In genomic region chr6:116196841-116197240, GRCh38 we compare ENCODE assay signal across 15 cellular contexts. TPM values are rescaled to one million over a fixed set of nuclear protein-coding genes. Genes with fewer than 3 reads are reported as not detected.
DNase-seq lines count a peak whose midpoint lies in the region; ATAC-seq and TF ChIP-seq lines count a peak whose summit lies in the region.
"Had no signal": no experiment of that assay in that cellular context is flagged by ENCODE, and none has a peak within 500 bp of the region (broad histone marks: within the 10 kb centered on the region; RNA-seq: fewer than 3 reads in every experiment).

No MANE protein-coding gene starts in this region.

- ATAC-seq in stimulated activated effector memory CD8-positive, alpha-beta T cell treated with anti-CD3 and anti-CD28 coated beads, Interleukin-12 subunit alpha, Interleukin-12 subunit beta, amount 100 ng/mL, for 72 hours = no peak
- ATAC-seq in GM21367 (IDR thresholded peaks at IDR 0.05; ENCODE audit: unreplicated experiment) (no peak), HG03432 (IDR thresholded peaks at IDR 0.05; ENCODE audit: unreplicated experiment) (no peak)
- ATAC-seq: CD8-positive, alpha-beta T cell; GM12878 had no signal

- H3K27ac Mint-ChIP-seq in endothelial cell (ENCODE audit: unreplicated experiment) = peak overlapping the region; percentile 57
- peak overlapping the region; percentile 44 for H3K27ac Mint-ChIP-seq in stimulated activated effector memory CD8-positive, alpha-beta T cell treated with anti-CD3 and anti-CD28 coated beads, Interleukin-12 subunit alpha, Interleukin-12 subunit beta, amount 100 ng/mL, for 72 hours
- H3K27ac Mint-ChIP-seq: CD8-positive, alpha-beta T cell; HFFc6 had no signal

- no peaks in the 10 kb centered on the region for H3K36me3 Mint-ChIP-seq in endothelial cell (ENCODE audit: low read depth, unreplicated experiment)
- no peaks in the 10 kb centered on the region for H3K36me3 Mint-ChIP-seq in stimulated activated effector memory CD8-positive, alpha-beta T cell treated with anti-CD3 and anti-CD28 coated beads, Interleukin-12 subunit alpha, Interleukin-12 subunit beta, amount 100 ng/mL, for 72 hours

- no peaks in the 10 kb centered on the region for H3K9me3 Mint-ChIP-seq in endothelial cell (ENCODE audit: unreplicated experiment)
- H3K9me3 Mint-ChIP-seq in stimulated activated effector memory CD8-positive, alpha-beta T cell treated with anti-CD3 and anti-CD28 coated beads, Interleukin-12 subunit alpha, Interleukin-12 subunit beta, amount 100 ng/mL, for 72 hours = no peaks in the 10 kb centered on the region
- H3K9me3 Mint-ChIP-seq: CD8-positive, alpha-beta T cell; HFFc6 had no signal

- TF ChIP-seq CTCF in endothelial cell (IDR thresholded peaks at IDR 0.05; ENCODE audit: unreplicated experiment) = no peak

- H3K4me1 Mint-ChIP-seq in endothelial cell (ENCODE audit: unreplicated experiment) = peaks cover 22% of the 10 kb centered on the region
- peaks cover 7% of the 10 kb centered on the region for H3K4me1 Mint-ChIP-seq in stimulated activated effector memory CD8-positive, alpha-beta T cell treated with anti-CD3 and anti-CD28 coated beads, Interleukin-12 subunit alpha, Interleukin-12 subunit beta, amount 100 ng/mL, for 72 hours

- no peak overlapping the region for H3K4me3 Mint-ChIP-seq in endothelial cell (ENCODE audit: unreplicated experiment)
- H3K4me3 Mint-ChIP-seq in stimulated activated effector memory CD8-positive, alpha-beta T cell treated with anti-CD3 and anti-CD28 coated beads, Interleukin-12 subunit alpha, Interleukin-12 subunit beta, amount 100 ng/mL, for 72 hours = no peak overlapping the region
- H3K4me3 Mint-ChIP-seq: CD8-positive, alpha-beta T cell; HFFc6 had no signal

- H3K27me3 Mint-ChIP-seq in endothelial cell (ENCODE audit: unreplicated experiment) = no peaks in the 10 kb centered on the region

- DNase-seq in endothelial cell (ENCODE audit: low spot score) (no peak), myocyte (ENCODE audit: low read depth) (peak; percentile 67), pons (ENCODE audit: low spot score) (no peak)
- no peak for DNase-seq in stimulated activated effector memory CD8-positive, alpha-beta T cell treated with anti-CD3 and anti-CD28 coated beads, Interleukin-12 subunit alpha, Interleukin-12 subunit beta, amount 100 ng/mL, for 72 hours (ENCODE audit: low spot score in 2 of 2)
- DNase-seq: C1 segment of cervical spinal cord; CD8-positive, alpha-beta T cell; DMS 273 treated with DMSO at 0.1 percent for 48 hours; DMS79; EL; GDM1; GOT3; HFFc6 had no signal

RNA-seq across cellular contexts. Expression of gene TSPYL4, which starts 57.0 kb away (rescaled TPM):
- 21.1 TPM for total RNA-seq in endothelial cell (ENCODE audit: unreplicated experiment)
- 30.4 and 34.9 TPM in 2 replicates for total RNA-seq in myocyte
- polyA plus RNA-seq in myocyte (2012) = 29.8 TPM
